Comparison of ENCODE assay signal across 1 cellular context in genomic region chr3:136546718-136547117, GRCh38.
TF ChIP-seq lines count a peak whose summit lies in the region.

No MANE protein-coding gene starts in this region.

TF ChIP-seq in GM12878, 131 proteins besides CTCF, POLR2A, EP300 and RAD21 (continued from another document):
- TF ChIP-seq BRCA1 (IDR thresholded peaks at IDR 0.05; ENCODE audit: low read depth, low read length) = no peak
- TF ChIP-seq, protein P1, sequence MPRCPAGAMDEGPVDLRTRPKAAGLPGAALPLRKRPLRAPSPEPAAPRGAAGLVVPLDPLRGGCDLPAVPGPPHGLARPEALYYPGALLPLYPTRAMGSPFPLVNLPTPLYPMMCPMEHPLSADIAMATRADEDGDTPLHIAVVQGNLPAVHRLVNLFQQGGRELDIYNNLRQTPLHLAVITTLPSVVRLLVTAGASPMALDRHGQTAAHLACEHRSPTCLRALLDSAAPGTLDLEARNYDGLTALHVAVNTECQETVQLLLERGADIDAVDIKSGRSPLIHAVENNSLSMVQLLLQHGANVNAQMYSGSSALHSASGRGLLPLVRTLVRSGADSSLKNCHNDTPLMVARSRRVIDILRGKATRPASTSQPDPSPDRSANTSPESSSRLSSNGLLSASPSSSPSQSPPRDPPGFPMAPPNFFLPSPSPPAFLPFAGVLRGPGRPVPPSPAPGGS (IDR thresholded peaks at IDR 0.05; ENCODE audit: borderline replicate concordance, insufficient read depth, low read depth, low read length, poor library complexity, severe bottlenecking) = no peak
